In genomic region chr7:9328296-9328695, GRCh38 we compare ENCODE assay signal across 7 cellular contexts.
"Had no signal": no experiment of that assay in that cellular context is flagged by ENCODE, and none has a peak within 500 bp of the region (broad histone marks: within the 10 kb centered on the region; RNA-seq: fewer than 3 reads in every experiment).

No MANE protein-coding gene starts in this region.

- H3K4me3 ChIP-seq: GM12878 had no signal

- FAIRE-seq: GM12878, GM12891, GM12892, GM18507, GM19239 had no signal

- DNase-seq: GDM1, GF-D8 had no signal

- ATAC-seq: GM12878 had no signal
